15 cellular contexts compared by ENCODE assay signal in genomic region chr16:58028168-58028455, GRCh38. TPM values are rescaled to one million over a fixed set of nuclear protein-coding genes. Genes with fewer than 3 reads are reported as not detected.
DNase-seq lines count a peak whose midpoint lies in the region; ATAC-seq, FAIRE-seq and TF ChIP-seq lines count a peak whose summit lies in the region.
"Had no signal": no experiment of that assay in that cellular context is flagged by ENCODE, and none has a peak within 500 bp of the region (broad histone marks: within the 10 kb centered on the region; RNA-seq: fewer than 3 reads in every experiment).

No MANE protein-coding gene starts in this region.

- no peaks in the 10 kb centered on the region for H3K27me3 ChIP-seq in cardiac muscle cell
- no peaks in the 10 kb centered on the region for H3K27me3 ChIP-seq in duodenal mucosa (ENCODE audit: control insufficient read depth in 1 of 2, insufficient read depth in 2 of 2, low read length in 2 of 2)
- H3K27me3 ChIP-seq in mucosa of rectum (ENCODE audit: control insufficient read depth in 2 of 2, insufficient read depth in 2 of 2, low read length in 2 of 2) = no peaks in the 10 kb centered on the region
- H3K27me3 ChIP-seq in upper lobe of left lung = peaks cover 0 to 3% (median 0%) of the 10 kb centered on the region in 4 donors

- intact Hi-C loops in cardiac septum (cut with DNase I) = loop anchor here (10.0 kb wide), 1 partner anchor 297 kb away; no protein-coding TSS in a partner anchor

- DNase-seq in cardiac muscle cell (ENCODE audit: low read depth in 1 of 2, low spot score in 1 of 2) = no peak
- DNase-seq in cardiac septum (ENCODE audit: low spot score) = no peak
- DNase-seq in upper lobe of left lung = no peak
- no peak for DNase-seq in GM12891 (ENCODE audit: insufficient read length, low spot score)
- no peak for DNase-seq in anterior cingulate cortex (lab: John Stamatoyannopoulos, UW)
- DNase-seq: activated naive CD8-positive, alpha-beta T cell treated with anti-CD3 and anti-CD28 coated beads, Interleukin-2, amount 10 ng/mL, durations not matched to agents 7 days and 5 days; NCI-H2227 treated with DMSO at 0.1 percent for 48 hours; stimulated activated CD4-positive, alpha-beta T cell treated with anti-CD3 and anti-CD28 coated beads, Interleukin-15, amount 100 ng/mL, for 24 hours had no signal

- H3K4me3 ChIP-seq in cardiac muscle cell (peak overlapping the region; percentile 84), duodenal mucosa (ENCODE audit: low read depth in 1 of 2, low read length in 2 of 2) (peak overlapping the region; percentile 82 to 83), mucosa of rectum (ENCODE audit: low read length in 2 of 2) (peak overlapping the region; percentile 80 to 92), upper lobe of left lung (no peak overlapping the region)
- H3K4me3 ChIP-seq: GM12878 had no signal

- WGBS in upper lobe of left lung, 2 donors = 81 to 83% methylated on average over 5 of the region's 5 CpGs

- H3K36me3 ChIP-seq in cardiac muscle cell (no peaks in the 10 kb centered on the region), duodenal mucosa (ENCODE audit: control insufficient read depth in 1 of 2, insufficient read depth in 2 of 2, low read length in 2 of 2) (no peaks in the 10 kb centered on the region), mucosa of rectum (ENCODE audit: control insufficient read depth in 2 of 2, insufficient read depth in 2 of 2, low read length in 2 of 2) (peaks cover 3 to 4% of the 10 kb centered on the region in 2 donors), upper lobe of left lung (no peaks in the 10 kb centered on the region)

- H3K4me1 ChIP-seq in cardiac muscle cell (ENCODE audit: low read depth) (peaks cover 65% of the 10 kb centered on the region), duodenal mucosa (ENCODE audit: control insufficient read depth in 1 of 2, insufficient read depth in 2 of 2, low read length in 2 of 2) (peaks cover 60 to 66% of the 10 kb centered on the region in 2 donors), mucosa of rectum (ENCODE audit: control insufficient read depth in 2 of 2, insufficient read depth in 2 of 2, low read length in 2 of 2) (peaks cover 36 to 49% of the 10 kb centered on the region in 2 donors), upper lobe of left lung (peaks cover 71 to 95% (median 84%) of the 10 kb centered on the region in 4 donors)

- ATAC-seq in upper lobe of left lung (ENCODE audit: low FRiP score in 2 of 2) (no peak), GM19351 (IDR thresholded peaks at IDR 0.05; ENCODE audit: unreplicated experiment) (no peak)
- ATAC-seq: GM12878 had no signal

- TF ChIP-seq POLR2A in upper lobe of left lung (IDR thresholded peaks at IDR 0.05) (no peak), GM12891 (IDR thresholded peaks at IDR 0.05; ENCODE audit: low read depth, low read length) (no peak)

- no peak for TF ChIP-seq CTCF in cardiac muscle cell (IDR thresholded peaks at IDR 0.05; ENCODE audit: low read depth, low read length)
- no peak for TF ChIP-seq CTCF in upper lobe of left lung (IDR thresholded peaks at IDR 0.05)

- no peaks in the 10 kb centered on the region for H3K9me3 ChIP-seq in cardiac muscle cell (ENCODE audit: low read depth)
- H3K9me3 ChIP-seq in duodenal mucosa (ENCODE audit: control insufficient read depth in 1 of 2, low read length in 2 of 2) = no peaks in the 10 kb centered on the region
- H3K9me3 ChIP-seq in mucosa of rectum (ENCODE audit: control insufficient read depth in 2 of 2, low read length in 2 of 2) = no peaks in the 10 kb centered on the region
- H3K9me3 ChIP-seq in upper lobe of left lung = no peaks in the 10 kb centered on the region

- FAIRE-seq in GM12891 (lab: Jason Lieb, UNC) = no peak
- FAIRE-seq: GM12878, TTC549 had no signal

- no peak for TF ChIP-seq EP300 in upper lobe of left lung (IDR thresholded peaks at IDR 0.05)

- peak overlapping the region in 1 of 2 donors; percentile 59 for H3K9ac ChIP-seq in duodenal mucosa (ENCODE audit: low read depth in 1 of 2, low read length in 2 of 2)
- peak overlapping the region in 1 of 2 donors; percentile 39 for H3K9ac ChIP-seq in mucosa of rectum (ENCODE audit: low read depth in 1 of 2, low read length in 2 of 2)

- H3K27ac ChIP-seq in cardiac muscle cell (peak overlapping the region; percentile 93), duodenal mucosa (ENCODE audit: low read depth, low read length) (no peak overlapping the region), mucosa of rectum (ENCODE audit: low read depth in 2 of 2, low read length in 2 of 2) (peak overlapping the region; percentile 95 to 96), upper lobe of left lung (peak overlapping the region in 3 of 4 donors; percentile 32 to 85 (median 39))

TF ChIP-seq in GM12891, 5 proteins besides CTCF, POLR2A, EP300 and RAD21:
- no peak for TF ChIP-seq TAF1 (IDR thresholded peaks at IDR 0.05; ENCODE audit: low read depth, low read length)
- no peak for TF ChIP-seq POU2F2 (IDR thresholded peaks at IDR 0.05; ENCODE audit: low read depth, low read length)
- no peak for TF ChIP-seq PAX5 (IDR thresholded peaks at IDR 0.05; ENCODE audit: insufficient read depth, low read length, severe bottlenecking)
- no peak for TF ChIP-seq POLR2AphosphoS5 (IDR thresholded peaks at IDR 0.05; ENCODE audit: low read depth, low read length)
- no peak for TF ChIP-seq SPI1 (IDR thresholded peaks at IDR 0.05; ENCODE audit: low read depth, low read length)

RNA-seq across cellular contexts. Expression of gene MMP15, which starts 2.6 kb away (rescaled TPM):
- total RNA-seq in cardiac muscle cell (391 and 473 TPM in 2 replicates), cardiac septum (53.5 TPM), upper lobe of left lung (10 to 100 TPM; 14.7 to 30.5 (median 25.3) TPM)
- 317 and 388 TPM in 2 replicates for polyA plus RNA-seq in cardiac muscle cell
- polyA plus RNA-seq in GM12891 (2012; ENCODE audit: low read depth, missing spikeins) = 0.03 TPM

RNA-seq across cellular contexts. Expression of gene USB1, which starts 26.9 kb away (rescaled TPM):
- total RNA-seq in cardiac muscle cell (41.4 and 48.3 TPM in 2 replicates), cardiac septum (36.0 TPM), upper lobe of left lung (10 to 100 TPM; 32.7 to 55.5 (median 46.5) TPM)
- 40.2 and 60.8 TPM in 2 replicates for polyA plus RNA-seq in cardiac muscle cell
- polyA plus RNA-seq in GM12891 (2012; ENCODE audit: low read depth, missing spikeins) = 23.0 TPM

RNA-seq across cellular contexts. Expression of gene ZNF319, which starts 27.6 kb away (rescaled TPM):
- 11.6 and 12.4 TPM in 2 replicates for total RNA-seq in cardiac muscle cell
- polyA plus RNA-seq in cardiac muscle cell = 12.3 and 13.3 TPM in 2 replicates
- 7.2 TPM for total RNA-seq in cardiac septum
- 10 to 100 TPM in 4 of 6 donors, 1 to 10 TPM in 2; 8.0 to 28.3 (median 13.3) TPM for total RNA-seq in upper lobe of left lung
- 3.1 TPM for polyA plus RNA-seq in GM12891 (2012; ENCODE audit: low read depth, missing spikeins)

RNA-seq across cellular contexts. Expression of gene CNGB1, which starts 57.2 kb away (rescaled TPM):
- total RNA-seq in cardiac muscle cell (not detected in 2 replicates), cardiac septum (not detected), upper lobe of left lung (under 1 TPM in 2 of 6 donors, not detected in 4; 0.06 to 0.39 TPM)
- polyA plus RNA-seq in cardiac muscle cell = not detected in 2 replicates
- not detected for polyA plus RNA-seq in GM12891 (2012; ENCODE audit: low read depth, missing spikeins)
- total RNA-seq: activated naive CD8-positive, alpha-beta T cell treated with anti-CD3 and anti-CD28 coated beads, Interleukin-2, amount 10 ng/mL, durations not matched to agents 7 days and 5 days; GM12878; omental fat pad had no signal
- polyA plus RNA-seq: urinary bladder had no signal

Comparison
In these comparisons a context has a peak if more than half of its experiments do, and no peak if none do; other contexts are left out.
1. H3K4me3 ChIP-seq: peak in cardiac muscle cell (single experiment), duodenal mucosa (2 of 2) and mucosa of rectum (2 of 2); none in upper lobe of left lung (0 of 4).